In the genomic region with DNA sequence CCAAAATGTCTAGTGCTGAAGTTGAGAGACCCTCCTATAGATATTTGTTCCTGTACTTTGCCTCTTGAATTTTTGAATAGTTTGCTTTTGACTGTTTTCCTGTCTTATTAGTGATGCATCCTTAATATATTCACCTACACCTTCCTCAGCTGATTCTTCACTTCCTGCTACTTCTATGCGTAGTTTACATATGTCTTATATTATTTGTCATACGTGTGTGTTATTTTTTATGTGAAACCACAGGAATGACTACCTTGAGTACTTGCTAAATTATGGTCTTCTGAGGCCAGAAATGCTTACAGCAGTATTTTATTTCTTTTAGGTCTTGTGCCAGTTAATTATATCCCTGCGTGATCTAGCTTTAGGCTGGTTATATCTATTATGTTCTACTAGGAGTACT, we compare ENCODE assay signal across 17 cellular contexts. TPM values are rescaled to one million over a fixed set of nuclear protein-coding genes. Genes with fewer than 3 reads are reported as not detected.
DNase-seq lines count a peak whose midpoint lies in the region; ATAC-seq and TF ChIP-seq lines count a peak whose summit lies in the region.
"Had no signal": no experiment of that assay in that cellular context is flagged by ENCODE, and none has a peak within 500 bp of the region (broad histone marks: within the 10 kb centered on the region; RNA-seq: fewer than 3 reads in every experiment).

No MANE protein-coding gene starts in this region.

- H3K4me3 ChIP-seq in PC-3 (ENCODE audit: low read length): no peak overlapping the region
- no peak overlapping the region for H3K4me3 ChIP-seq in left ventricle myocardium inferior

- no peak overlapping the region for H3K27ac Mint-ChIP-seq in central memory CD8-positive, alpha-beta T cell (ENCODE audit: low read depth)

- TF ChIP-seq CTCF in PC-3 (conservative IDR thresholded peaks at IDR 0.05; ENCODE audit: low read depth, low read length): no peak
- no peak for TF ChIP-seq CTCF in left ventricle myocardium inferior (IDR thresholded peaks at IDR 0.05; ENCODE audit: borderline replicate concordance)

- intact Hi-C loops in PC-3 (cut with micrococcal nuclease): loop anchor here (5.0 kb wide), 1 partner anchor 47 kb away; no protein-coding TSS in a partner anchor
- intact Hi-C loops in left ventricle myocardium inferior (cut with micrococcal nuclease): no loop called here

- no peaks in the 10 kb centered on the region for H3K9me2 ChIP-seq in PC-3 (replicated peaks; ENCODE audit: low read length)

- H3K4me1 Mint-ChIP-seq in central memory CD8-positive, alpha-beta T cell: peaks cover 33% of the 10 kb centered on the region

- no TSS peak for BruUV-seq in PC-3 (replicated peaks; lab: Mats Ljungman, UMichigan)

- no peaks in the 10 kb centered on the region for H3K9me3 ChIP-seq in PC-3 (ENCODE audit: low read length)
- H3K9me3 ChIP-seq in left ventricle myocardium inferior (replicated peaks): no peaks in the 10 kb centered on the region

- POLR2A ChIA-PET in PC-3 (lab: Charles Lee; ENCODE audit: unreplicated experiment): no interaction called here

- no peak overlapping the region for H3K9ac ChIP-seq in PC-3 (ENCODE audit: low read length)

- peak overlapping the region; percentile 58 for H3K4me2 ChIP-seq in PC-3 (ENCODE audit: low read length)

- H3K9me3 Mint-ChIP-seq in central memory CD8-positive, alpha-beta T cell: no peaks in the 10 kb centered on the region

- H3K4me1 ChIP-seq in PC-3 (ENCODE audit: insufficient read depth, low read length) (peaks cover 36% of the 10 kb centered on the region), left ventricle myocardium inferior (peaks cover 33% of the 10 kb centered on the region)

- H3F3A ChIP-seq in PC-3 (ENCODE audit: low read length, unreplicated experiment): no peaks in the 10 kb centered on the region

- CTCF ChIA-PET in PC-3 (lab: Charles Lee): no interaction called here

- ATAC-seq in HG02610 (IDR thresholded peaks at IDR 0.05; ENCODE audit: unreplicated experiment): peak; percentile 47
- peak; percentile 92 for ATAC-seq in PC-3
- ATAC-seq in central memory CD8-positive, alpha-beta T cell (replicated peaks; ENCODE audit: extremely low read depth, poor library complexity, severe bottlenecking): peak; percentile 64
- ATAC-seq in HG02623 (IDR thresholded peaks at IDR 0.05; ENCODE audit: unreplicated experiment): no peak
- no peak for ATAC-seq in HG03439 (IDR thresholded peaks at IDR 0.05; ENCODE audit: unreplicated experiment)

- H3K36me3 ChIP-seq in PC-3 (ENCODE audit: low read depth, low read length): peaks cover 29% of the 10 kb centered on the region
- H3K36me3 ChIP-seq in left ventricle myocardium inferior: no peaks in the 10 kb centered on the region

- H3K79me2 ChIP-seq in PC-3 (ENCODE audit: low read length): peaks cover 96% of the 10 kb centered on the region

- H3K36me3 Mint-ChIP-seq in central memory CD8-positive, alpha-beta T cell (ENCODE audit: insufficient read depth): peaks cover 4% of the 10 kb centered on the region

- H3K4me3 Mint-ChIP-seq in central memory CD8-positive, alpha-beta T cell: no peak overlapping the region

- H4K20me1 ChIP-seq in PC-3 (ENCODE audit: low read length): no peaks in the 10 kb centered on the region

- H3K27me3 ChIP-seq in PC-3 (ENCODE audit: low read length) (no peaks in the 10 kb centered on the region), left ventricle myocardium inferior (ENCODE audit: low read depth) (no peaks in the 10 kb centered on the region)

- DNase-seq in PC-3 (peak; percentile 85), left ventricle myocardium inferior (no peak)
- no peak for DNase-seq in central memory CD8-positive, alpha-beta T cell (ENCODE audit: low spot score in 2 of 2)
- DNase-seq in activated CD8-positive, alpha-beta memory T cell treated with anti-CD3 and anti-CD28 coated beads for 24 hours: no peak
- DNase-seq: ACHN, C1 segment of cervical spinal cord, HCEC 1CT, NCI-H1105 treated with DMSO at 0.1 percent for 48 hours, NCI-H1694, NCI-H2081 treated with DMSO at 0.1 percent for 48 hours, NCI-H510A, NCI-H774, OCI-M1, SHP77 treated with DMSO at 0.1 percent for 48 hours had no signal

- no peak overlapping the region for H2AFZ ChIP-seq in PC-3 (ENCODE audit: low read length)

- H3K27me3 Mint-ChIP-seq in central memory CD8-positive, alpha-beta T cell: no peaks in the 10 kb centered on the region

- H3K27ac ChIP-seq in PC-3 (ENCODE audit: low read length) (peak overlapping the region; percentile 53), left ventricle myocardium inferior (replicated peaks) (no peak overlapping the region)

RNA-seq across cellular contexts. Expression of a gene that starts 9.9 kb away (rescaled TPM):
- 66.6 and 95.6 TPM in 2 replicates for total RNA-seq in PC-3 (2014; rRNA removed)
- total RNA-seq in left ventricle myocardium inferior: 53.5 TPM

Comparison
In these comparisons a context has a peak if more than half of its experiments do, and no peak if none do; other contexts are left out.
1. ATAC-seq: peak in HG02610 (single experiment), PC-3 (single experiment) and central memory CD8-positive, alpha-beta T cell (single experiment); none in HG02623 (single experiment) and HG03439 (single experiment).